In the genomic region with DNA sequence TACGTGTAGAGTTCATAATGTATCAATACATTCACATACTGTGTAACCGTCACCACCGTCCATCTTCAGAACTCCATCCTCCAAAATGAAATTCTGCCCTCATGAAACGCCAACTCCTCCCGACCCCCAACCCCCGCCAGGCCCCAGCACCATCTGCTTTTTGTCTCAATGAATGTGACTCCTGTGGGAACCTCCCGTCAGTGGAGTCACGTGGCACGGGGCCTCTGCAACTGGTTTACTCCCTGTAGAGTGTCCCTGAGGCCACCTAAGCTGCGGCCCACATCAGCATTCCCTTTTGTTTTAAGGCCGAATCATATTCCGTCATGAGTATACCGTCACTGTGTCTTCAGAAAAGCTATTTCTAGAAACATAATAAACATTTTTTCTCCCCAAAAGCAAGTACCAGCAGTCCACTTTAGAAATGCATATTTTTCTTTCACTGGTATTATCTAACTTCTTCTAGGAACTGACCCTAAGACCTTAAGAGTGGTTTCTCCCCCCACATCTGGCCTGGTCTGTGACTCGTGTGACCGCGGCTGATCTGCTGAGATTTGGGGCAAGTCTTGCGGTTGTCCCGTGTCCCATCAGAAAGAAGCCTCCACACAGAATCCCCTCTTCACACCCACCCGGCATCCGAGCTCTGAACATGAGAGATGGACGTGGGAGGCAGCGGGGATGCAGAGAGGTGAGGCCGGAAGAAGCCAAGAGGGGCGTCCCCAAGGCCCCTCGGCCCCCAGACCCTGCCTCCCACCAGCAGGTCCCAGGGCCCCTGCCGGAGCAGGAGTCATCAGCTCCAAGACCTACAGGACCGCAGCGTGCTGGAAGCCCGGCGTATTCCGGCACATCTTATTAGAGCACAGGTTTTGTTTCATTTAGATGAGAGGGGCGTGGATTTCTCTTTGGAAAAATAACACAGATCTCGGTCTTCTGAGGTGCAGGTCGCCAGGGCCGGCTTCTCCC, we compare ENCODE assay signal across 21 cellular contexts. TPM values are rescaled to one million over a fixed set of nuclear protein-coding genes. Genes with fewer than 3 reads are reported as not detected.
DNase-seq lines count a peak whose midpoint lies in the region; ATAC-seq and TF ChIP-seq lines count a peak whose summit lies in the region.
"Had no signal": no experiment of that assay in that cellular context is flagged by ENCODE, and none has a peak within 500 bp of the region (broad histone marks: within the 10 kb centered on the region; RNA-seq: fewer than 3 reads in every experiment).

No MANE protein-coding gene starts in this region.

- H3K4me1 ChIP-seq in left ventricle myocardium inferior: no peaks in the 10 kb centered on the region
- H3K4me1 ChIP-seq: SJSA1 had no signal

- H3K4me3 ChIP-seq in left ventricle myocardium inferior (no peak overlapping the region), WERI-Rb-1 (ENCODE audit: low read depth, low read length) (no peak overlapping the region)
- H3K4me3 ChIP-seq: GM23338, SJSA1 had no signal

- H3K4me3 Mint-ChIP-seq in neural crest cell: no peak overlapping the region
- H3K4me3 Mint-ChIP-seq in endothelial cell (ENCODE audit: unreplicated experiment): no peak overlapping the region
- H3K4me3 Mint-ChIP-seq: CD14-positive monocyte, GM23338 had no signal

- ATAC-seq in Right ventricle myocardium inferior: no peak
- ATAC-seq: GM23338, HCT116 had no signal

- H3K27me3 Mint-ChIP-seq in neural crest cell (ENCODE audit: low read depth) (peaks cover 22% of the 10 kb centered on the region), endothelial cell (ENCODE audit: unreplicated experiment) (peaks cover 9% of the 10 kb centered on the region)

- H3K27ac Mint-ChIP-seq in neural crest cell (ENCODE audit: unreplicated experiment) (peak overlapping the region; percentile 27), endothelial cell (ENCODE audit: unreplicated experiment) (no peak overlapping the region)
- H3K27ac Mint-ChIP-seq: CD14-positive monocyte, GM23338 had no signal

- H3K9me3 Mint-ChIP-seq in neural crest cell (no peaks in the 10 kb centered on the region), endothelial cell (ENCODE audit: unreplicated experiment) (no peaks in the 10 kb centered on the region)
- H3K9me3 Mint-ChIP-seq: GM23338 had no signal

- DNase-seq in left ventricle myocardium inferior: peak; percentile 9
- DNase-seq in Right ventricle myocardium inferior (ENCODE audit: missing footprints): no peak
- peak; percentile 70 for DNase-seq in WERI-Rb-1
- DNase-seq in neural crest cell (ENCODE audit: low read depth, low spot score): no peak
- no peak for DNase-seq in amniotic stem cell (lab: John Stamatoyannopoulos, UW)
- DNase-seq in HT-29 (ENCODE audit: low spot score): no peak
- no peak for DNase-seq in endothelial cell (ENCODE audit: low spot score)
- DNase-seq: DMS153; NCI-H1048; NCI-H146; NCI-H2107; NCI-H526 treated with DMSO at 0.1 percent for 48 hours; NK-92 treated with Interleukin-12 subunit alpha and Interleukin-12 subunit beta, amount 100 ng/mL, for 24 hours; RPMI8226 had no signal

- H3K36me3 Mint-ChIP-seq in neural crest cell (ENCODE audit: low read depth): no peaks in the 10 kb centered on the region
- no peaks in the 10 kb centered on the region for H3K36me3 Mint-ChIP-seq in endothelial cell (ENCODE audit: low read depth, unreplicated experiment)
- H3K36me3 Mint-ChIP-seq: CD14-positive monocyte had no signal

- intact Hi-C loops in left ventricle myocardium inferior (cut with micrococcal nuclease): no loop called here
- intact Hi-C loops in Right ventricle myocardium inferior (cut with DNase I): no loop called here

- H3K36me3 ChIP-seq in left ventricle myocardium inferior (no peaks in the 10 kb centered on the region), WERI-Rb-1 (no peaks in the 10 kb centered on the region)
- H3K36me3 ChIP-seq: SJSA1 had no signal

- no peak overlapping the region for H3K27ac ChIP-seq in left ventricle myocardium inferior (replicated peaks)
- no peak overlapping the region for H3K27ac ChIP-seq in WERI-Rb-1
- H3K27ac ChIP-seq: KMS-11, SJSA1 had no signal

- peaks cover 10% of the 10 kb centered on the region for H3K4me1 Mint-ChIP-seq in neural crest cell
- no peaks in the 10 kb centered on the region for H3K4me1 Mint-ChIP-seq in endothelial cell (ENCODE audit: unreplicated experiment)
- H3K4me1 Mint-ChIP-seq: CD14-positive monocyte had no signal

- TF ChIP-seq CTCF in left ventricle myocardium inferior (IDR thresholded peaks at IDR 0.05; ENCODE audit: borderline replicate concordance): no peak
- TF ChIP-seq CTCF in WERI-Rb-1 (IDR thresholded peaks at IDR 0.05; ENCODE audit: low read depth, low read length): no peak
- no peak for TF ChIP-seq CTCF in neural crest cell (conservative IDR thresholded peaks at IDR 0.05)
- no peak for TF ChIP-seq CTCF in endothelial cell (IDR thresholded peaks at IDR 0.05; ENCODE audit: unreplicated experiment)

- H3K27me3 ChIP-seq in left ventricle myocardium inferior (ENCODE audit: low read depth) (peaks cover 91% of the 10 kb centered on the region), WERI-Rb-1 (ENCODE audit: insufficient read depth, low read depth, severe bottlenecking) (no peaks in the 10 kb centered on the region)

- H3K9me3 ChIP-seq in left ventricle myocardium inferior (replicated peaks): no peaks in the 10 kb centered on the region
- H3K9me3 ChIP-seq in WERI-Rb-1 (ENCODE audit: severe bottlenecking): no peaks in the 10 kb centered on the region
- H3K9me3 ChIP-seq: SJSA1 had no signal

RNA-seq across cellular contexts. Expression of a gene that starts 38.3 kb away (rescaled TPM):
- total RNA-seq in left ventricle myocardium inferior (not detected), Right ventricle myocardium inferior (not detected), neural crest cell (0.16 and 0.27 TPM in 2 replicates), endothelial cell (ENCODE audit: unreplicated experiment) (0.10 TPM)
- not detected in 2 replicates for total RNA-seq in HT-29 (2014; rRNA removed; shearing (Covaris generic))
- total RNA-seq: M059J, OCI-LY7, SJSA1 had no signal

Comparison
In these comparisons a context has a peak if more than half of its experiments do, and no peak if none do; other contexts are left out.
1. DNase-seq: peak in left ventricle myocardium inferior (single experiment) and WERI-Rb-1 (single experiment); none in Right ventricle myocardium inferior (single experiment), neural crest cell (single experiment), amniotic stem cell (single experiment), HT-29 (single experiment) and endothelial cell (single experiment).